In the genomic region with DNA sequence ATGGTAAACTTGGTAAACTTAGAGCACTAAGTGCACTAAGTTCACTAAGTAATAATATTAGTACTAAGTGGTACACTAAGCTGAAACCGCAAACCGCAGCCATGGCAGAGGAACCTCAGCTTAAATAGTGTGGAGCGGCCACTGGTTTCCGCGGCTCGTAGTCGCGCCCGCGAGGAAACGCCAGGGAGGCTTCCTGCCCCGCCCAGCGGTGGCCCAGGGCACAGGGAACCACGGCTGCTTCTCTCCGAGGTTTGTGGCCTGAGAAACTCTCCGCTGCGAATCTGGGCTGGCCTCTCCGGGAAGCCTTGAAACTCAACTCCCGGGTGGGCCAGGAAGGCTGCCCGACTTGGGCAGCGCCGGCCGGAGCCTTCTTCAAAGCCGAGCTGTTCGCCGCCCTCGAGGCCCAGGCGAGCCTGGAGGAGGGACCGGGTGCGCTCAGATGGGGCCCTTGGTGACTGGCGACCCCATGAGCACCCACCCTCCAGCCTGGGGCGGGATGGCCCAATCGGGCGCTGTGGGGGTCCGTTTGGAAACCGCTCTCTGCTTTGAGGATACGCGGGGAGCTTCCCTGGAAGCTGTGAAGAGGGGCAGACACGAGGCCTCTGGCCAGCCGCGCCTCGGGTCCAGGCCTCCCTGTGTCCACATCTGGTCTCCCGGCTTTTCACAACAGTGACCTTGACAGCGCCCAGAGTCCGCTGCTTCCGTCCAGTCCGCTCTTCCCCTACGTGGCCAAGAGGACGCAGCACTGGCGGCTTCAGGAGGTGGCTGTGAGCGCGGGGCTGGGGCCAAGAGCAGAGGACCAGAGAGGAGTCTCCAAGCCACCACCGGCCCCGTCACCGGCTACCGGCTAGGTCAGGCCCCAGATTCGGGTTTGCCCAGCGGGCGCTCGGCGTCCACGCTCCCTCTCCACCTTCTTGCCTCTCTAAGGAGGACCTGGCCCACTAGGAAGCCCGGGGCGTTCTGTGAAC, we compare ENCODE assay signal across 1 cellular context.
TF ChIP-seq lines count a peak whose summit lies in the region.

No MANE protein-coding gene starts in this region.

TF ChIP-seq in HepG2, 621 proteins besides CTCF, POLR2A, EP300 and RAD21 (continued from another document and continues in another):
- TF ChIP-seq ZFP91 (CRISPR knock-in tag; IDR thresholded peaks at IDR 0.05; ENCODE audit: borderline replicate concordance) (peak; percentile 61), POLR2AphosphoS5 (IDR thresholded peaks at IDR 0.05; ENCODE audit: low read depth, low read length) (no peak), TMF1 (CRISPR knock-in tag; IDR thresholded peaks at IDR 0.05; ENCODE audit: low read depth) (no peak), MED13 (CRISPR knock-in tag; IDR thresholded peaks at IDR 0.05) (no peak), KDM5A (IDR thresholded peaks at IDR 0.05; ENCODE audit: borderline replicate concordance, low read length) (no peak), ZNF577 (CRISPR knock-in tag; IDR thresholded peaks at IDR 0.05; ENCODE audit: borderline replicate concordance, low read depth) (no peak), STAT5B (CRISPR knock-in tag; IDR thresholded peaks at IDR 0.05) (no peak), KLF15 (CRISPR knock-in tag; IDR thresholded peaks at IDR 0.05; ENCODE audit: borderline replicate concordance) (no peak), ZNF883 (CRISPR knock-in tag; IDR thresholded peaks at IDR 0.05; ENCODE audit: not compliant biosample characterization) (peak; percentile 52), ZNF510 (CRISPR knock-in tag; IDR thresholded peaks at IDR 0.05; ENCODE audit: low read depth) (no peak), ZBTB42 (CRISPR knock-in tag; IDR thresholded peaks at IDR 0.05) (no peak), SMC3 (IDR thresholded peaks at IDR 0.05; ENCODE audit: low read length) (no peak), TEF (CRISPR knock-in tag; IDR thresholded peaks at IDR 0.05) (no peak), ZNF138 (CRISPR knock-in tag; IDR thresholded peaks at IDR 0.05; ENCODE audit: low read depth) (no peak), ZNF564 (CRISPR knock-in tag; IDR thresholded peaks at IDR 0.05) (no peak), SIN3B (IDR thresholded peaks at IDR 0.05; ENCODE audit: low read length) (no peak), ZMYM3 (CRISPR knock-in tag; IDR thresholded peaks at IDR 0.05) (no peak), ZNF572 (CRISPR knock-in tag; IDR thresholded peaks at IDR 0.05) (no peak), RBAK (CRISPR knock-in tag; IDR thresholded peaks at IDR 0.05) (no peak), ZNF329 (CRISPR knock-in tag; IDR thresholded peaks at IDR 0.05; ENCODE audit: low read depth) (no peak), GABPB1 (CRISPR knock-in tag; IDR thresholded peaks at IDR 0.05) (peak; percentile 64), ZNF547 (CRISPR knock-in tag; IDR thresholded peaks at IDR 0.05) (no peak), ZNF781 (CRISPR knock-in tag; IDR thresholded peaks at IDR 0.05; ENCODE audit: borderline replicate concordance, not compliant biosample characterization) (no peak), TP53 (CRISPR knock-in tag; conservative IDR thresholded peaks at IDR 0.05) (no peak), THYN1 (CRISPR knock-in tag; IDR thresholded peaks at IDR 0.05; ENCODE audit: borderline replicate concordance, low read depth) (no peak), NFE2 (CRISPR knock-in tag; IDR thresholded peaks at IDR 0.05) (no peak), ZNF225 (CRISPR knock-in tag; IDR thresholded peaks at IDR 0.05) (no peak), ZNF180 (CRISPR knock-in tag; IDR thresholded peaks at IDR 0.05; ENCODE audit: borderline replicate concordance, low read depth) (no peak), U2AF1 (optimal IDR thresholded peaks at IDR 0.05; ENCODE audit: low read depth, low read length) (no peak), ZBTB7A (CRISPR knock-in tag; IDR thresholded peaks at IDR 0.05) (no peak), TBL1XR1 (IDR thresholded peaks at IDR 0.05; ENCODE audit: borderline replicate concordance, low read length, partially characterized antibody) (no peak), HNF4G (IDR thresholded peaks at IDR 0.05; ENCODE audit: borderline replicate concordance, low read depth, low read length) (no peak), HNF4G (CRISPR knock-in tag; IDR thresholded peaks at IDR 0.05; ENCODE audit: borderline replicate concordance, low read depth) (no peak), ZFP62 (CRISPR knock-in tag; IDR thresholded peaks at IDR 0.05) (no peak), TIGD3 (CRISPR knock-in tag; IDR thresholded peaks at IDR 0.05; ENCODE audit: borderline replicate concordance) (no peak), XBP1 (CRISPR knock-in tag; IDR thresholded peaks at IDR 0.05) (no peak), REPIN1 (CRISPR knock-in tag; IDR thresholded peaks at IDR 0.05; ENCODE audit: borderline replicate concordance, low read depth) (no peak), PPARG (CRISPR knock-in tag; conservative IDR thresholded peaks at IDR 0.05) (no peak), NFIB (CRISPR knock-in tag; IDR thresholded peaks at IDR 0.05; ENCODE audit: borderline replicate concordance) (no peak), NFIC (IDR thresholded peaks at IDR 0.05; ENCODE audit: low read length) (no peak), ZFP90 (CRISPR knock-in tag; IDR thresholded peaks at IDR 0.05; ENCODE audit: borderline replicate concordance) (no peak), ATF5 (CRISPR knock-in tag; IDR thresholded peaks at IDR 0.05; ENCODE audit: low read depth) (no peak), RFX3 (CRISPR knock-in tag; IDR thresholded peaks at IDR 0.05) (no peak), SOX6 (IDR thresholded peaks at IDR 0.05) (no peak), SOX6 (CRISPR knock-in tag; IDR thresholded peaks at IDR 0.05) (peak; percentile 36; the same call in 1 of the 2 replicates), GTF3A (CRISPR knock-in tag; conservative IDR thresholded peaks at IDR 0.05) (no peak)
- TF ChIP-seq, protein P1, sequence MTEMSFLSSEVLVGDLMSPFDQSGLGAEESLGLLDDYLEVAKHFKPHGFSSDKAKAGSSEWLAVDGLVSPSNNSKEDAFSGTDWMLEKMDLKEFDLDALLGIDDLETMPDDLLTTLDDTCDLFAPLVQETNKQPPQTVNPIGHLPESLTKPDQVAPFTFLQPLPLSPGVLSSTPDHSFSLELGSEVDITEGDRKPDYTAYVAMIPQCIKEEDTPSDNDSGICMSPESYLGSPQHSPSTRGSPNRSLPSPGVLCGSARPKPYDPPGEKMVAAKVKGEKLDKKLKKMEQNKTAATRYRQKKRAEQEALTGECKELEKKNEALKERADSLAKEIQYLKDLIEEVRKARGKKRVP (CRISPR knock-in tag; IDR thresholded peaks at IDR 0.05), result no peak
- TF ChIP-seq, protein P2, sequence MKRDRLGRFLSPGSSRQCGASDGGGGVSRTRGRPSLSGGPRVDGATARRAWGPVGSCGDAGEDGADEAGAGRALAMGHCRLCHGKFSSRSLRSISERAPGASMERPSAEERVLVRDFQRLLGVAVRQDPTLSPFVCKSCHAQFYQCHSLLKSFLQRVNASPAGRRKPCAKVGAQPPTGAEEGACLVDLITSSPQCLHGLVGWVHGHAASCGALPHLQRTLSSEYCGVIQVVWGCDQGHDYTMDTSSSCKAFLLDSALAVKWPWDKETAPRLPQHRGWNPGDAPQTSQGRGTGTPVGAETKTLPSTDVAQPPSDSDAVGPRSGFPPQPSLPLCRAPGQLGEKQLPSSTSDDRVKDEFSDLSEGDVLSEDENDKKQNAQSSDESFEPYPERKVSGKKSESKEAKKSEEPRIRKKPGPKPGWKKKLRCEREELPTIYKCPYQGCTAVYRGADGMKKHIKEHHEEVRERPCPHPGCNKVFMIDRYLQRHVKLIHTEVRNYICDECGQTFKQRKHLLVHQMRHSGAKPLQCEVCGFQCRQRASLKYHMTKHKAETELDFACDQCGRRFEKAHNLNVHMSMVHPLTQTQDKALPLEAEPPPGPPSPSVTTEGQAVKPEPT (CRISPR knock-in tag; IDR thresholded peaks at IDR 0.05; ENCODE audit: low read depth), result no peak
- TF ChIP-seq, protein P3, sequence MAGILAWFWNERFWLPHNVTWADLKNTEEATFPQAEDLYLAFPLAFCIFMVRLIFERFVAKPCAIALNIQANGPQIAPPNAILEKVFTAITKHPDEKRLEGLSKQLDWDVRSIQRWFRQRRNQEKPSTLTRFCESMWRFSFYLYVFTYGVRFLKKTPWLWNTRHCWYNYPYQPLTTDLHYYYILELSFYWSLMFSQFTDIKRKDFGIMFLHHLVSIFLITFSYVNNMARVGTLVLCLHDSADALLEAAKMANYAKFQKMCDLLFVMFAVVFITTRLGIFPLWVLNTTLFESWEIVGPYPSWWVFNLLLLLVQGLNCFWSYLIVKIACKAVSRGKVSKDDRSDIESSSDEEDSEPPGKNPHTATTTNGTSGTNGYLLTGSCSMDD (CRISPR knock-in tag; IDR thresholded peaks at IDR 0.05), result no peak
- TF ChIP-seq, protein P4, sequence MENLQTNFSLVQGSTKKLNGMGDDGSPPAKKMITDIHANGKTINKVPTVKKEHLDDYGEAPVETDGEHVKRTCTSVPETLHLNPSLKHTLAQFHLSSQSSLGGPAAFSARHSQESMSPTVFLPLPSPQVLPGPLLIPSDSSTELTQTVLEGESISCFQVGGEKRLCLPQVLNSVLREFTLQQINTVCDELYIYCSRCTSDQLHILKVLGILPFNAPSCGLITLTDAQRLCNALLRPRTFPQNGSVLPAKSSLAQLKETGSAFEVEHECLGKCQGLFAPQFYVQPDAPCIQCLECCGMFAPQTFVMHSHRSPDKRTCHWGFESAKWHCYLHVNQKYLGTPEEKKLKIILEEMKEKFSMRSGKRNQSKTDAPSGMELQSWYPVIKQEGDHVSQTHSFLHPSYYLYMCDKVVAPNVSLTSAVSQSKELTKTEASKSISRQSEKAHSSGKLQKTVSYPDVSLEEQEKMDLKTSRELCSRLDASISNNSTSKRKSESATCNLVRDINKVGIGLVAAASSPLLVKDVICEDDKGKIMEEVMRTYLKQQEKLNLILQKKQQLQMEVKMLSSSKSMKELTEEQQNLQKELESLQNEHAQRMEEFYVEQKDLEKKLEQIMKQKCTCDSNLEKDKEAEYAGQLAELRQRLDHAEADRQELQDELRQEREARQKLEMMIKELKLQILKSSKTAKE (CRISPR knock-in tag; IDR thresholded peaks at IDR 0.05; ENCODE audit: borderline replicate concordance), result no peak
- TF ChIP-seq, protein P5, sequence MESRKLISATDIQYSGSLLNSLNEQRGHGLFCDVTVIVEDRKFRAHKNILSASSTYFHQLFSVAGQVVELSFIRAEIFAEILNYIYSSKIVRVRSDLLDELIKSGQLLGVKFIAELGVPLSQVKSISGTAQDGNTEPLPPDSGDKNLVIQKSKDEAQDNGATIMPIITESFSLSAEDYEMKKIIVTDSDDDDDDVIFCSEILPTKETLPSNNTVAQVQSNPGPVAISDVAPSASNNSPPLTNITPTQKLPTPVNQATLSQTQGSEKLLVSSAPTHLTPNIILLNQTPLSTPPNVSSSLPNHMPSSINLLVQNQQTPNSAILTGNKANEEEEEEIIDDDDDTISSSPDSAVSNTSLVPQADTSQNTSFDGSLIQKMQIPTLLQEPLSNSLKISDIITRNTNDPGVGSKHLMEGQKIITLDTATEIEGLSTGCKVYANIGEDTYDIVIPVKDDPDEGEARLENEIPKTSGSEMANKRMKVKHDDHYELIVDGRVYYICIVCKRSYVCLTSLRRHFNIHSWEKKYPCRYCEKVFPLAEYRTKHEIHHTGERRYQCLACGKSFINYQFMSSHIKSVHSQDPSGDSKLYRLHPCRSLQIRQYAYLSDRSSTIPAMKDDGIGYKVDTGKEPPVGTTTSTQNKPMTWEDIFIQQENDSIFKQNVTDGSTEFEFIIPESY (CRISPR knock-in tag; IDR thresholded peaks at IDR 0.05), result peak; percentile 85
- TF ChIP-seq, protein P6, sequence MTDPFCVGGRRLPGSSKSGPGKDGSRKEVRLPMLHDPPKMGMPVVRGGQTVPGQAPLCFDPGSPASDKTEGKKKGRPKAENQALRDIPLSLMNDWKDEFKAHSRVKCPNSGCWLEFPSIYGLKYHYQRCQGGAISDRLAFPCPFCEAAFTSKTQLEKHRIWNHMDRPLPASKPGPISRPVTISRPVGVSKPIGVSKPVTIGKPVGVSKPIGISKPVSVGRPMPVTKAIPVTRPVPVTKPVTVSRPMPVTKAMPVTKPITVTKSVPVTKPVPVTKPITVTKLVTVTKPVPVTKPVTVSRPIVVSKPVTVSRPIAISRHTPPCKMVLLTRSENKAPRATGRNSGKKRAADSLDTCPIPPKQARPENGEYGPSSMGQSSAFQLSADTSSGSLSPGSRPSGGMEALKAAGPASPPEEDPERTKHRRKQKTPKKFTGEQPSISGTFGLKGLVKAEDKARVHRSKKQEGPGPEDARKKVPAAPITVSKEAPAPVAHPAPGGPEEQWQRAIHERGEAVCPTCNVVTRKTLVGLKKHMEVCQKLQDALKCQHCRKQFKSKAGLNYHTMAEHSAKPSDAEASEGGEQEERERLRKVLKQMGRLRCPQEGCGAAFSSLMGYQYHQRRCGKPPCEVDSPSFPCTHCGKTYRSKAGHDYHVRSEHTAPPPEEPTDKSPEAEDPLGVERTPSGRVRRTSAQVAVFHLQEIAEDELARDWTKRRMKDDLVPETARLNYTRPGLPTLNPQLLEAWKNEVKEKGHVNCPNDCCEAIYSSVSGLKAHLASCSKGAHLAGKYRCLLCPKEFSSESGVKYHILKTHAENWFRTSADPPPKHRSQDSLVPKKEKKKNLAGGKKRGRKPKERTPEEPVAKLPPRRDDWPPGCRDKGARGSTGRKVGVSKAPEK (CRISPR knock-in tag; IDR thresholded peaks at IDR 0.05; ENCODE audit: borderline replicate concordance), result no peak
